Comparison of ENCODE assay signal across 8 cellular contexts in the genomic region with DNA sequence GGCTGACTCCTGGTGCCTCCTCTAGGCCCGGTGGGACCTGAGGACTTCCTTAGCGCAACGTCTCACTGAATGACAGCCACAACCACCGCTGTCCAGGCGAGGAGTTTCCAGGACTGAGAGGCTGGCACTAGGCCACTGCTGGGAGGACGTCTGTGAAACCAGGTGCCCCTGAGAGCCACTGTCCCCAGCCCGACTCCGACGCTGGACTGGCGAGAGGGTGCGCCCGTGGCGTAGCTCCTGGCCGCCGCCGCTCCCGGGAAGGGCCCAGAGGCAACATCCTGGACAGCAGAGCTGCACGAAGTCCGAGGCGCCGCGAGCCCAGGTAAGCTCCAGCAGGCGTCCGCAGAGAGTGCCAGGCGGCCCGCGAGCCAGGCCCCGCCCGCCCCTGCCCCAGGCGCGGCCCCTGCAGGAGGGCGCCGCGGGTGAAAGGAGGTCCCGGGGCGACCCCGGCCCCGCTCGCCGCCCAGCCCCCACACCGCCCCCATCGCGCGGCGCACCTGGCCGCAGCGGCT. TPM values are rescaled to one million over a fixed set of nuclear protein-coding genes. Genes with fewer than 3 reads are reported as not detected.
DNase-seq lines count a peak whose midpoint lies in the region; ATAC-seq and TF ChIP-seq lines count a peak whose summit lies in the region.
"Had no signal": no experiment of that assay in that cellular context is flagged by ENCODE, and none has a peak within 500 bp of the region (broad histone marks: within the 10 kb centered on the region; RNA-seq: fewer than 3 reads in every experiment).

No MANE protein-coding gene starts in this region.

- no peak overlapping the region for H3K27ac Mint-ChIP-seq in activated T-helper 2 cell treated with anti-CD3 and anti-CD28 coated beads, Interferon-gamma antibody, Interleukin-2, Interleukin-4, amounts not matched to agents 10 μg/mL and 5 μg/mL and 100 μg/mL, durations not matched to agents 14 hours and 24 hours and 36 hours
- peak overlapping the region; percentile 79 for H3K27ac Mint-ChIP-seq in nephron progenitor cell

- no peak for TF ChIP-seq POLR2A in vagina (IDR thresholded peaks at IDR 0.05)

- H3K4me3 ChIP-seq in fibroblast of the aortic adventitia (ENCODE audit: low read depth, low read length) (peak overlapping the region; percentile 94), vagina (peak overlapping the region; percentile 99 to 100)

- peaks cover 2% of the 10 kb centered on the region for H3K27me3 Mint-ChIP-seq in activated T-helper 2 cell treated with anti-CD3 and anti-CD28 coated beads, Interferon-gamma antibody, Interleukin-2, Interleukin-4, amounts not matched to agents 10 μg/mL and 5 μg/mL and 100 μg/mL, durations not matched to agents 14 hours and 24 hours and 36 hours (ENCODE audit: low read depth)
- H3K27me3 Mint-ChIP-seq in nephron progenitor cell (ENCODE audit: low read depth, poor library complexity) = peaks cover 18% of the 10 kb centered on the region

- no peaks in the 10 kb centered on the region for H3K9me3 Mint-ChIP-seq in activated T-helper 2 cell treated with anti-CD3 and anti-CD28 coated beads, Interferon-gamma antibody, Interleukin-2, Interleukin-4, amounts not matched to agents 10 μg/mL and 5 μg/mL and 100 μg/mL, durations not matched to agents 14 hours and 24 hours and 36 hours
- no peaks in the 10 kb centered on the region for H3K9me3 Mint-ChIP-seq in nephron progenitor cell

- ATAC-seq in GM18508 (IDR thresholded peaks at IDR 0.05; ENCODE audit: insufficient read depth, unreplicated experiment) = peak; percentile 2
- peak; percentile 34 for ATAC-seq in HG02642 (IDR thresholded peaks at IDR 0.05; ENCODE audit: poor library complexity, unreplicated experiment)

- peak overlapping the region; percentile 83 for H3K4me3 Mint-ChIP-seq in activated T-helper 2 cell treated with anti-CD3 and anti-CD28 coated beads, Interferon-gamma antibody, Interleukin-2, Interleukin-4, amounts not matched to agents 10 μg/mL and 5 μg/mL and 100 μg/mL, durations not matched to agents 14 hours and 24 hours and 36 hours (ENCODE audit: low read depth)
- peak overlapping the region; percentile 92 for H3K4me3 Mint-ChIP-seq in nephron progenitor cell

- DNase-seq in NCI-H1092 treated with DMSO at 0.1 percent for 48 hours (lab: John Stamatoyannopoulos, UW) = peak; percentile 61
- peak; percentile 27 for DNase-seq in activated T-helper 2 cell treated with anti-CD3 and anti-CD28 coated beads, Interferon-gamma antibody, Interleukin-2, Interleukin-4, amounts not matched to agents 10 μg/mL and 5 μg/mL and 100 μg/mL, durations not matched to agents 14 hours and 24 hours and 36 hours (ENCODE audit: low spot score)
- no peak for DNase-seq in fibroblast of the aortic adventitia (ENCODE audit: low read depth)
- DNase-seq in nephron progenitor cell = peak; percentile 62
- no peak for DNase-seq in vagina (ENCODE audit: extremely low spot score in 2 of 2)

- H3K36me3 Mint-ChIP-seq in activated T-helper 2 cell treated with anti-CD3 and anti-CD28 coated beads, Interferon-gamma antibody, Interleukin-2, Interleukin-4, amounts not matched to agents 10 μg/mL and 5 μg/mL and 100 μg/mL, durations not matched to agents 14 hours and 24 hours and 36 hours (ENCODE audit: low read depth) = peaks cover 4% of the 10 kb centered on the region
- H3K36me3 Mint-ChIP-seq in nephron progenitor cell (ENCODE audit: low read depth) = no peaks in the 10 kb centered on the region

- no peaks in the 10 kb centered on the region for H3K27me3 ChIP-seq in vagina

- H3K9me3 ChIP-seq in vagina = no peaks in the 10 kb centered on the region

- H3K27ac ChIP-seq in vagina = peak overlapping the region; percentile 95

- H3K4me1 Mint-ChIP-seq in activated T-helper 2 cell treated with anti-CD3 and anti-CD28 coated beads, Interferon-gamma antibody, Interleukin-2, Interleukin-4, amounts not matched to agents 10 μg/mL and 5 μg/mL and 100 μg/mL, durations not matched to agents 14 hours and 24 hours and 36 hours (ENCODE audit: low read depth) = peaks cover 27% of the 10 kb centered on the region
- peaks cover 38% of the 10 kb centered on the region for H3K4me1 Mint-ChIP-seq in nephron progenitor cell

- TF ChIP-seq CTCF in fibroblast of the aortic adventitia (IDR thresholded peaks at IDR 0.05; ENCODE audit: insufficient read depth, low read length) = no peak
- TF ChIP-seq CTCF in nephron progenitor cell (IDR thresholded peaks at IDR 0.05) = no peak
- no peak for TF ChIP-seq CTCF in vagina (IDR thresholded peaks at IDR 0.05)

- no peaks in the 10 kb centered on the region for H3K36me3 ChIP-seq in vagina

- intact Hi-C loops in activated T-helper 2 cell treated with anti-CD3 and anti-CD28 coated beads, Interferon-gamma antibody, Interleukin-2, Interleukin-4, amounts not matched to agents 10 μg/mL and 5 μg/mL and 100 μg/mL, durations not matched to agents 14 hours and 24 hours and 36 hours (cut with micrococcal nuclease) = loop anchor here (1.0 to 5.0 kb wide), 2 partner anchors 23 to 171 kb away; a partner anchor contains a TSS
- intact Hi-C loops in vagina (cut with DNase I) = no loop called here

- peaks cover 58% of the 10 kb centered on the region for H3K4me1 ChIP-seq in vagina

RNA-seq across cellular contexts. Expression of a gene that starts 0.5 kb away (rescaled TPM):
- total RNA-seq in activated T-helper 2 cell treated with anti-CD3 and anti-CD28 coated beads, Interferon-gamma antibody, Interleukin-2, Interleukin-4, amounts not matched to agents 10 μg/mL and 5 μg/mL and 100 μg/mL, durations not matched to agents 14 hours and 24 hours and 36 hours = 20.8 and 22.5 TPM in 2 replicates
- total RNA-seq in fibroblast of the aortic adventitia (ENCODE audit: low replicate concordance) = 29.2 and 42.7 TPM in 2 replicates
- total RNA-seq in vagina = 66.3 TPM

RNA-seq across cellular contexts. Expression of a gene that starts 9.4 kb away (rescaled TPM):
- not detected in 2 replicates for total RNA-seq in activated T-helper 2 cell treated with anti-CD3 and anti-CD28 coated beads, Interferon-gamma antibody, Interleukin-2, Interleukin-4, amounts not matched to agents 10 μg/mL and 5 μg/mL and 100 μg/mL, durations not matched to agents 14 hours and 24 hours and 36 hours
- total RNA-seq in fibroblast of the aortic adventitia (ENCODE audit: low replicate concordance) (not detected in 2 replicates), vagina (not detected)
- total RNA-seq: glomerular endothelial cell had no signal

RNA-seq across cellular contexts. Expression of a gene that starts 22.8 kb away (rescaled TPM):
- total RNA-seq in activated T-helper 2 cell treated with anti-CD3 and anti-CD28 coated beads, Interferon-gamma antibody, Interleukin-2, Interleukin-4, amounts not matched to agents 10 μg/mL and 5 μg/mL and 100 μg/mL, durations not matched to agents 14 hours and 24 hours and 36 hours = 19.4 and 20.3 TPM in 2 replicates
- total RNA-seq in fibroblast of the aortic adventitia (ENCODE audit: low replicate concordance) = 13.9 and 20.1 TPM in 2 replicates
- total RNA-seq in vagina = 13.8 TPM

RNA-seq across cellular contexts. Expression of a gene that starts 28.4 kb away (rescaled TPM):
- total RNA-seq in activated T-helper 2 cell treated with anti-CD3 and anti-CD28 coated beads, Interferon-gamma antibody, Interleukin-2, Interleukin-4, amounts not matched to agents 10 μg/mL and 5 μg/mL and 100 μg/mL, durations not matched to agents 14 hours and 24 hours and 36 hours = not detected in 2 replicates
- total RNA-seq in fibroblast of the aortic adventitia (ENCODE audit: low replicate concordance) (not detected in 2 replicates), vagina (not detected)
- total RNA-seq: glomerular endothelial cell had no signal

RNA-seq across cellular contexts. Expression of a gene that starts 56.8 kb away (rescaled TPM):
- 52.0 and 53.1 TPM in 2 replicates for total RNA-seq in activated T-helper 2 cell treated with anti-CD3 and anti-CD28 coated beads, Interferon-gamma antibody, Interleukin-2, Interleukin-4, amounts not matched to agents 10 μg/mL and 5 μg/mL and 100 μg/mL, durations not matched to agents 14 hours and 24 hours and 36 hours
- total RNA-seq in fibroblast of the aortic adventitia (ENCODE audit: low replicate concordance) (53.2 and 53.4 TPM in 2 replicates), vagina (44.2 TPM)

Comparison
In these comparisons a context has a peak if more than half of its experiments do, and no peak if none do; other contexts are left out.
1. DNase-seq: peak in NCI-H1092 treated with DMSO at 0.1 percent for 48 hours (single experiment), activated T-helper 2 cell treated with anti-CD3 and anti-CD28 coated beads, Interferon-gamma antibody, Interleukin-2, Interleukin-4, amounts not matched to agents 10 μg/mL and 5 μg/mL and 100 μg/mL, durations not matched to agents 14 hours and 24 hours and 36 hours (single experiment) and nephron progenitor cell (single experiment); none in fibroblast of the aortic adventitia (single experiment) and vagina (0 of 2).